Comparison of ENCODE assay signal across 24 cellular contexts in the genomic region with DNA sequence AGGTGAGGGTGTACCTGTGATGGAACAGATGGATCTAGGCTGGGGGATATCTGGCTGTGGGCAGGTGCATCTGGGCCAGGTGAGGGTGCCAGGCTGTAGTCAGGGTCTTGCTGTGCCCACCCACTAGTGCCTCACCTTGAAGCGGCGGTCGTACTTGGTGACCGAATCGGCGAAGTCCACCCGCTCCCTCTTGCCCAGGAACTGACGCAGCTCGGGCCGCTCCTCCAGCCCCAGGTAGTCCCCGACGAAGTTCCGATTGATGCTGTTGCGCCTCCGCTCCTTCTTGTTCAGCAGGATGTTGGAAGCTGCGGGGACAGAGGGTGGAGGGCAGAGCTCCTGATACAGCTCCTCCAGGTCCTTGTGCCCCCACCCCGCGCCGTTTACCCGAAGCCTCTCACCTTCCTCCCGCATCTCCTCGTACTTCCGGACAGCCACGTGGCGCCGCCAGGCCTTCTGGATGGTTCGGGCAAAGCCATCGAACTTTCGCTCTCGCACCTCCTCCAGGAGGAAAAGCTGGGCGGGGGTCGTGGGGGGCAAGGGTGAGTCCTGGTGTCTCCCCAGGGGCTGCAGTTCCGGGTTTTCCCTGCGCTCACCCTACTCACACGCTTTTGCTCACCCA. TPM values are rescaled to one million over a fixed set of nuclear protein-coding genes. Genes with fewer than 3 reads are reported as not detected.
A peak's percentile ranks its signal among the peaks of the same experiment; 100 is the strongest.
DNase-seq lines count a peak whose midpoint lies in the region; ATAC-seq and TF ChIP-seq lines count a peak whose summit lies in the region.
"Had no signal": no experiment of that assay in that cellular context is flagged by ENCODE, and none has a peak within 500 bp of the region (broad histone marks: within the 10 kb centered on the region; RNA-seq: fewer than 3 reads in every experiment).

No MANE protein-coding gene starts in this region.

- 0 out of 2 replicates have a peak, but pooled peaks cover 3% of the 10 kb centered on the region for H3F3A ChIP-seq in GM23338 (replicated peaks; ENCODE audit: low read depth)

- H2BK5ac ChIP-seq in mesenchymal stem cell (ENCODE audit: low read depth, low read length, poor library complexity, severe bottlenecking): no peak overlapping the region

- H4K8ac ChIP-seq in mesenchymal stem cell (ENCODE audit: low read length): no peak overlapping the region

- WGBS in mesenchymal stem cell: 95% methylated on average over 35 of the region's 35 CpGs

- no peak overlapping the region for H2AFZ ChIP-seq in GM23338
- no peak overlapping the region for H2AFZ ChIP-seq in mesenchymal stem cell (ENCODE audit: low read depth, low read length)

- H3K4me3 Mint-ChIP-seq in GM23338 (no peak overlapping the region; the same call in 2 of the 3 replicates), T-helper 17 cell (no peak overlapping the region), immature natural killer cell (no peak overlapping the region), neural crest cell (peak overlapping the region; percentile 47)
- H3K4me3 Mint-ChIP-seq: CD4-positive, alpha-beta T cell had no signal

- no peak overlapping the region for H4K91ac ChIP-seq in mesenchymal stem cell (ENCODE audit: low read length)

- no peak overlapping the region for H2BK120ac ChIP-seq in mesenchymal stem cell (ENCODE audit: low read depth, low read length)

- no peak overlapping the region for H2AK5ac ChIP-seq in mesenchymal stem cell (ENCODE audit: low read length, severe bottlenecking)

- H3K4me1 Mint-ChIP-seq in GM23338: peaks cover 17% of the 10 kb centered on the region
- H3K4me1 Mint-ChIP-seq in T-helper 17 cell: peaks cover 21% of the 10 kb centered on the region
- peaks cover 0 to 7% of the 10 kb centered on the region in 2 donors for H3K4me1 Mint-ChIP-seq in immature natural killer cell
- H3K4me1 Mint-ChIP-seq in neural crest cell: peaks cover 14% of the 10 kb centered on the region

- 0 out of 2 replicates have a peak overlapping the region, but pooled peaks have one; percentile 10 for H3K4me2 ChIP-seq in GM23338
- H3K4me2 ChIP-seq in mesenchymal stem cell (ENCODE audit: low read length, poor library complexity, severe bottlenecking): no peak overlapping the region
- H3K4me2 ChIP-seq: BLaER1 had no signal

- H3K4me3 ChIP-seq in GM23338 (no peak overlapping the region), mesenchymal stem cell (ENCODE audit: insufficient read depth in 1 of 2, low read depth in 1 of 2, low read length in 2 of 2) (no peak overlapping the region)
- H3K4me3 ChIP-seq: BLaER1, GM12878, SJSA1 had no signal

- H3K36me3 ChIP-seq in GM23338 (ENCODE audit: insufficient read depth) (no peaks in the 10 kb centered on the region), mesenchymal stem cell (ENCODE audit: control insufficient read depth in 1 of 2, insufficient read depth in 2 of 2, low read depth in 1 of 2, low read length in 2 of 2) (peaks cover 0 to 7% of the 10 kb centered on the region in 2 experiments)
- H3K36me3 ChIP-seq: SJSA1 had no signal

- no peaks in the 10 kb centered on the region for H3K9me2 ChIP-seq in GM23338 (ENCODE audit: insufficient read depth)

- H4K20me1 ChIP-seq in GM23338 (replicated peaks; ENCODE audit: insufficient read depth): peaks cover 3% of the 10 kb centered on the region; the same call in 1 of the 2 replicates
- H4K20me1 ChIP-seq: BLaER1 had no signal

- H3K27me3 Mint-ChIP-seq in GM23338 (ENCODE audit: insufficient read depth, low read depth, poor library complexity) (peaks cover 15% of the 10 kb centered on the region), T-helper 17 cell (no peaks in the 10 kb centered on the region), immature natural killer cell (ENCODE audit: low read depth in 3 of 3) (peaks cover 6 to 24% (median 23%) of the 10 kb centered on the region in 3 donors), neural crest cell (ENCODE audit: low read depth) (no peaks in the 10 kb centered on the region)
- H3K27me3 Mint-ChIP-seq: CD4-positive, alpha-beta T cell had no signal

- H3K27me3 ChIP-seq in GM23338 (ENCODE audit: insufficient read depth) (0 out of 2 replicates have a peak, but pooled peaks cover 2% of the 10 kb centered on the region), mesenchymal stem cell (ENCODE audit: control insufficient read depth in 1 of 2, insufficient read depth in 1 of 2, low read length in 2 of 2) (no peaks in the 10 kb centered on the region)
- H3K27me3 ChIP-seq: BLaER1, SJSA1 had no signal

- no peak overlapping the region for H3K14ac ChIP-seq in mesenchymal stem cell (ENCODE audit: low read length in 2 of 2)

- H3K9me3 Mint-ChIP-seq in GM23338 (no peaks in the 10 kb centered on the region; the same call in 2 of the 3 replicates), immature natural killer cell (no peaks in the 10 kb centered on the region), neural crest cell (peaks cover 3% of the 10 kb centered on the region)
- H3K9me3 Mint-ChIP-seq: CD4-positive, alpha-beta T cell had no signal

- no peak for TF ChIP-seq CTCF in GM23338 (conservative IDR thresholded peaks at IDR 0.05; ENCODE audit: low read depth in 2 of 2)
- no peak for TF ChIP-seq CTCF in neural crest cell (conservative IDR thresholded peaks at IDR 0.05)

- H3K27ac ChIP-seq in GM23338 (ENCODE audit: low read depth): no peak overlapping the region
- H3K27ac ChIP-seq in mesenchymal stem cell (ENCODE audit: low read length, poor library complexity, severe bottlenecking): no peak overlapping the region
- H3K27ac ChIP-seq: BLaER1, SJSA1 had no signal

- H2BK15ac ChIP-seq in mesenchymal stem cell (ENCODE audit: low read depth, poor library complexity, severe bottlenecking): no peak overlapping the region

- H3K4ac ChIP-seq in mesenchymal stem cell (ENCODE audit: low read depth in 1 of 2, low read length in 2 of 2): no peak overlapping the region

- H3K9me3 ChIP-seq in T-helper 17 cell (ENCODE audit: control insufficient read depth, low read length, poor library complexity, severe bottlenecking) (no peaks in the 10 kb centered on the region), mesenchymal stem cell (ENCODE audit: control insufficient read depth, low read length) (no peaks in the 10 kb centered on the region)
- H3K9me3 ChIP-seq: SJSA1 had no signal

- ATAC-seq in GM23338: no peak
- no peak for ATAC-seq in T-helper 17 cell
- ATAC-seq: GM12878, HepG2 had no signal

- peaks cover 24% of the 10 kb centered on the region for H3K79me1 ChIP-seq in mesenchymal stem cell (replicated peaks; ENCODE audit: low read length, poor library complexity, severe bottlenecking)

- H3K4me1 ChIP-seq in GM23338 (ENCODE audit: insufficient read depth) (peaks cover 6% of the 10 kb centered on the region), mesenchymal stem cell (ENCODE audit: control insufficient read depth, insufficient read depth, low read depth, low read length) (peaks cover 9% of the 10 kb centered on the region)

- H3K18ac ChIP-seq in mesenchymal stem cell (ENCODE audit: low read depth in 1 of 2, low read length in 2 of 2): no peak overlapping the region

- no peaks in the 10 kb centered on the region; the same call in 1 of the 2 replicates for H3K79me2 ChIP-seq in GM23338 (replicated peaks; ENCODE audit: insufficient read depth)

- H3K9ac ChIP-seq in mesenchymal stem cell (ENCODE audit: low read length): no peak overlapping the region
- H3K9ac ChIP-seq: BLaER1 had no signal

- DNase-seq in GM23338 (ENCODE audit: low spot score): peak; percentile 38
- DNase-seq in T-helper 17 cell: no peak
- no peak for DNase-seq in immature natural killer cell
- DNase-seq in neural crest cell (ENCODE audit: low read depth, low spot score): no peak
- DNase-seq in DMS153 (lab: John Stamatoyannopoulos, UW): no peak
- no peak for DNase-seq in mesenchymal stem cell
- DNase-seq in stimulated activated CD4-positive, alpha-beta T cell treated with anti-CD3 and anti-CD28 coated beads, Interleukin-4, amount 100 ng/mL, for 24 hours: no peak
- DNase-seq in stimulated activated CD4-positive, alpha-beta T cell treated with anti-CD3 and anti-CD28 coated beads, Interleukin-4, amount 100 ng/mL, for 4 hours: no peak
- DNase-seq: CD4-positive, alpha-beta T cell; Karpas-422; NCI-H1105; NCI-H1436 treated with DMSO at 0.1 percent for 48 hours; NCI-H1930; NCI-H446 treated with DMSO at 0.1 percent for 48 hours; NCI-H526; Right ventricle myocardium superior; RPMI8226 had no signal

- H2BK12ac ChIP-seq in mesenchymal stem cell (ENCODE audit: low read length in 2 of 2): no peak overlapping the region

- H3K23ac ChIP-seq in mesenchymal stem cell (ENCODE audit: low read length in 2 of 2): no peak overlapping the region

- H3K27ac Mint-ChIP-seq in GM23338 (no peak overlapping the region), T-helper 17 cell (peak overlapping the region; percentile 85), immature natural killer cell (peak overlapping the region in 4 of 6 donors; percentile 5 to 80 (median 57)), neural crest cell (ENCODE audit: unreplicated experiment) (no peak overlapping the region)
- H3K27ac Mint-ChIP-seq: CD4-positive, alpha-beta T cell had no signal

- H3K36me3 Mint-ChIP-seq in GM23338 (ENCODE audit: low read depth) (no peaks in the 10 kb centered on the region), T-helper 17 cell (ENCODE audit: low read depth) (peaks cover 22% of the 10 kb centered on the region), immature natural killer cell (peaks cover 30 to 39% (median 37%) of the 10 kb centered on the region in 3 donors), neural crest cell (ENCODE audit: low read depth) (peaks cover 7% of the 10 kb centered on the region)

TF ChIP-seq in GM23338, 12 proteins besides CTCF, POLR2A, EP300 and RAD21 (continues in another document):
- no peak for TF ChIP-seq NANOG (IDR thresholded peaks at IDR 0.05; ENCODE audit: borderline replicate concordance)

RNA-seq across cellular contexts. Expression of gene ZNF414, which starts 16.2 kb away (rescaled TPM):
- total RNA-seq in GM23338 (2014; rRNA removed; shearing (Covaris generic)): 29.2 and 45.0 TPM in 2 replicates
- polyA plus RNA-seq in GM23338 (2016; fragmentation: Nextera tagmentation; extraction: Ambion mirVana): 27.4 and 31.6 TPM in 2 replicates
- total RNA-seq in T-helper 17 cell: 10 to 100 TPM; 45.1 to 46.2 TPM
- polyA plus RNA-seq in immature natural killer cell: 10 to 100 TPM in 1 of 3 donors, 1 to 10 TPM in 2; 6.0 to 20.8 (median 8.3) TPM
- 31.1 and 31.8 TPM in 2 replicates for total RNA-seq in neural crest cell
- polyA plus RNA-seq in mesenchymal stem cell (2013, experiment 1 of 2): 21.2 TPM
- 19.1 TPM for polyA plus RNA-seq in mesenchymal stem cell (2013, experiment 2 of 2)

RNA-seq across cellular contexts. Expression of gene PRAM1, which starts 27.7 kb away (rescaled TPM):
- total RNA-seq in GM23338 (2014; rRNA removed; shearing (Covaris generic)): 0.07 and 0.31 TPM in 2 replicates
- polyA plus RNA-seq in GM23338 (2016; fragmentation: Nextera tagmentation; extraction: Ambion mirVana) (0.54 TPM in 1 of 2 replicates, not detected in the other), immature natural killer cell (1 to 10 TPM; 1.9 to 3.7 (median 2.5) TPM)
- total RNA-seq in T-helper 17 cell (1 to 10 TPM; 5.2 to 7.4 TPM), neural crest cell (0.21 and 0.55 TPM in 2 replicates)
- 0.03 TPM for polyA plus RNA-seq in mesenchymal stem cell (2013, experiment 1 of 2)
- polyA plus RNA-seq in mesenchymal stem cell (2013, experiment 2 of 2): not detected
- total RNA-seq: H4, HepG2, HT-29, SJSA1 had no signal
- polyA plus RNA-seq: AG04450, HepG2 had no signal

RNA-seq across cellular contexts. Expression of gene MYO1F, which starts 47.1 kb away (rescaled TPM):
- total RNA-seq in GM23338 (2014; rRNA removed; shearing (Covaris generic)): 3.8 and 3.9 TPM in 2 replicates
- polyA plus RNA-seq in GM23338 (2016; fragmentation: Nextera tagmentation; extraction: Ambion mirVana) (5.7 and 7.1 TPM in 2 replicates), immature natural killer cell (100 to 1,000 TPM; 104 to 340 (median 110) TPM)
- total RNA-seq in T-helper 17 cell (100 to 1,000 TPM; 270 to 305 TPM), neural crest cell (0.33 and 0.77 TPM in 2 replicates)
- 0.41 TPM for polyA plus RNA-seq in mesenchymal stem cell (2013, experiment 1 of 2)
- polyA plus RNA-seq in mesenchymal stem cell (2013, experiment 2 of 2): 0.27 TPM
- total RNA-seq: HT-29 had no signal

Comparison
In these comparisons a context has a peak if more than half of its experiments do, and no peak if none do; other contexts are left out.
1. H3K27ac Mint-ChIP-seq: peak in T-helper 17 cell (single experiment) and immature natural killer cell (4 of 6); none in GM23338 (single experiment) and neural crest cell (single experiment).
2. RNA of gene MYO1F, which starts 47.1 kb away (total RNA-seq): 270 to 305 TPM in T-helper 17 cell; 3.8 to 3.9 TPM in GM23338 and 0.33 to 0.77 TPM in neural crest cell; every median in the first group is over 10 times any median in the second.